ENCODE assay signal across 31 cellular contexts in the genomic region with DNA sequence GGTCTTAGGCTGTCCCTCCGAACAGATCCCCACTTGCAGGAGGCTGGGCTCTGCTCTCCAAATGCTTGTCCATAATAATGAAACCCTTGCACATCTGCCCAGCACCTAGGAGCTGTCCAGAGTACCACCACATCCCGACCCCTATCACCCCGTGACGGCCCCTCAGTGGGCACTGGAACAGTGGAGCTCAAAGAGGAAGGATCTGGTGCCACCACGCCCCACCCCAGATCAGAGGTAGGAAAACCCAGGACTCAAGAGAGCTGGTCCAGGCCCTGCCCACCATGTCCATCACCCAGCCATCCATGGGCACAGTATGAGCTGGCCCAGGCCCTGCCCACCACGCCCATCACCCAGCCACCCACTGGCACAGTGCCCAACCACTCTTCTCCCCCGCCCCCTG.
"Had no signal": no experiment of that assay in that cellular context is flagged by ENCODE, and none has a peak within 500 bp of the region (broad histone marks: within the 10 kb centered on the region; RNA-seq: fewer than 3 reads in every experiment).

No MANE protein-coding gene starts in this region.

- DNase-seq: activated B cell treated with CpG ODN at 0.5 μM for 24 hours; activated CD4-positive, alpha-beta T cell treated with anti-CD3 and anti-CD28 coated beads, Interleukin-2, amount 50 U/mL, for 1 hour; activated CD8-positive, alpha-beta T cell treated with anti-CD3 and anti-CD28 coated beads for 36 hours; activated naive CD4-positive, alpha-beta T cell; activated naive CD8-positive, alpha-beta T cell treated with anti-CD3 and anti-CD28 coated beads for 36 hours; activated T-cell treated with anti-CD3 and anti-CD28 coated beads, Interleukin-2, amount 50 U/mL, for 72 hours; brain microvascular endothelial cell; dorsolateral prefrontal cortex; effector memory CD4-positive, alpha-beta T cell; gastrocnemius medialis; glutamatergic neuron; islet precursor cell; left colon; midbrain; naive thymus-derived CD4-positive, alpha-beta T cell; occipital lobe; sigmoid colon; small intestine; stimulated activated CD4-positive, alpha-beta T cell treated with anti-CD3 and anti-CD28 coated beads, Interleukin-1b, Interleukin-23, amount 100 ng/mL, for 48 hours; stimulated activated CD4-positive, alpha-beta T cell treated with anti-CD3 and anti-CD28 coated beads, Interleukin-4, amount 100 ng/mL, for 4 hours; stimulated activated CD8-positive, alpha-beta memory T cell treated with anti-CD3 and anti-CD28 coated beads, Interleukin-4, amount 100 ng/mL, for 48 hours; stimulated activated naive B cell treated with anti-CD40 and anti-IgM and Interleukin-4, amounts not matched to agents 10 μg/mL and 1 μg/mL and 100 μg/mL, for 72 hours; stomach; thyroid gland; upper lobe of right lung had no signal

- FAIRE-seq: small intestine had no signal

- H3K4me3 Mint-ChIP-seq: activated B cell treated with CpG ODN at 0.5 μM for 24 hours; activated CD8-positive, alpha-beta T cell treated with anti-CD3 and anti-CD28 coated beads for 36 hours; activated naive CD8-positive, alpha-beta T cell treated with anti-CD3 and anti-CD28 coated beads for 36 hours; activated T-cell treated with anti-CD3 and anti-CD28 coated beads, Interleukin-2, amount 50 U/mL, for 72 hours; memory B cell; stimulated activated naive B cell treated with anti-CD40 and anti-IgM and Interleukin-4, amounts not matched to agents 10 μg/mL and 1 μg/mL and 100 μg/mL, for 72 hours had no signal

- ATAC-seq: activated CD8-positive, alpha-beta T cell treated with anti-CD3 and anti-CD28 coated beads for 36 hours; activated T-cell treated with anti-CD3 and anti-CD28 coated beads, Interleukin-2, amount 50 U/mL, for 72 hours; gastrocnemius medialis; left colon; naive thymus-derived CD4-positive, alpha-beta T cell; psoas muscle; stimulated activated naive B cell treated with anti-CD40 and anti-IgM and Interleukin-4, amounts not matched to agents 10 μg/mL and 1 μg/mL and 100 μg/mL, for 72 hours; upper lobe of right lung had no signal

- H3K27ac Mint-ChIP-seq: activated B cell treated with CpG ODN at 0.5 μM for 24 hours; activated CD8-positive, alpha-beta T cell treated with anti-CD3 and anti-CD28 coated beads for 36 hours; activated naive CD8-positive, alpha-beta T cell treated with anti-CD3 and anti-CD28 coated beads for 36 hours; activated T-cell treated with anti-CD3 and anti-CD28 coated beads, Interleukin-2, amount 50 U/mL, for 72 hours; memory B cell; naive thymus-derived CD4-positive, alpha-beta T cell; stimulated activated naive B cell treated with anti-CD40 and anti-IgM and Interleukin-4, amounts not matched to agents 10 μg/mL and 1 μg/mL and 100 μg/mL, for 72 hours had no signal

- H3K4me2 ChIP-seq: hepatocyte had no signal

- H2AFZ ChIP-seq: hepatocyte, parathyroid adenoma had no signal

- H3K4me1 ChIP-seq: ascending aorta, gastrocnemius medialis, parathyroid adenoma, psoas muscle, sigmoid colon, stomach, thyroid gland, upper lobe of right lung had no signal

- H3K27ac ChIP-seq: ascending aorta, brain microvascular endothelial cell, coronary artery, dorsolateral prefrontal cortex, gastrocnemius medialis, parathyroid adenoma, psoas muscle, sigmoid colon, stomach, thyroid gland, upper lobe of right lung had no signal

- H3K9me3 ChIP-seq: thyroid gland had no signal

- H3K36me3 ChIP-seq: ascending aorta, brain microvascular endothelial cell, gastrocnemius medialis, sigmoid colon, stomach, thyroid gland, upper lobe of right lung had no signal

- H3K9ac ChIP-seq: parathyroid adenoma had no signal

- H3K27me3 ChIP-seq: ascending aorta, brain microvascular endothelial cell, hepatocyte, thyroid gland had no signal

- H3K36me3 Mint-ChIP-seq: activated naive CD8-positive, alpha-beta T cell treated with anti-CD3 and anti-CD28 coated beads for 36 hours had no signal

- H3K9me3 Mint-ChIP-seq: memory B cell had no signal

- H3K4me1 Mint-ChIP-seq: activated B cell treated with CpG ODN at 0.5 μM for 24 hours; activated naive CD8-positive, alpha-beta T cell treated with anti-CD3 and anti-CD28 coated beads for 36 hours; stimulated activated naive B cell treated with anti-CD40 and anti-IgM and Interleukin-4, amounts not matched to agents 10 μg/mL and 1 μg/mL and 100 μg/mL, for 72 hours had no signal

- H3K79me2 ChIP-seq: hepatocyte, parathyroid adenoma had no signal

- H3K4me3 ChIP-seq: ascending aorta, coronary artery, dorsolateral prefrontal cortex, gastrocnemius medialis, hepatocyte, psoas muscle, sigmoid colon, stomach, thyroid gland, upper lobe of right lung had no signal
